Comparison of ENCODE assay signal across 8 cellular contexts in genomic region chr3:43287514-43287913, GRCh38. TPM values are rescaled to one million over a fixed set of nuclear protein-coding genes. Genes with fewer than 3 reads are reported as not detected.
A peak's percentile ranks its signal among the peaks of the same experiment; 100 is the strongest.
DNase-seq lines count a peak whose midpoint lies in the region; ATAC-seq, FAIRE-seq and TF ChIP-seq lines count a peak whose summit lies in the region.

No MANE protein-coding gene starts in this region.

- TF ChIP-seq CTCF in AG04450 (IDR thresholded peaks at IDR 0.05; ENCODE audit: low read depth, low read length) (no peak), bronchial epithelial cell (IDR thresholded peaks at IDR 0.05; ENCODE audit: insufficient read depth, low read length, severe bottlenecking) (no peak)

- H3K27me3 ChIP-seq in AG04450 (ENCODE audit: control insufficient read depth, insufficient read depth, low read length) (no peaks in the 10 kb centered on the region), HUES48 (ENCODE audit: control insufficient read depth, insufficient read depth, low read length) (peaks cover 5% of the 10 kb centered on the region; the same call in 1 of the 2 replicates), bronchial epithelial cell (ENCODE audit: control insufficient read depth, insufficient read depth, low read length) (no peaks in the 10 kb centered on the region), mucosa of rectum (ENCODE audit: control insufficient read depth in 2 of 2, insufficient read depth in 2 of 2, low read length in 2 of 2) (no peaks in the 10 kb centered on the region)

- H3K9me3 ChIP-seq in AG04450 (ENCODE audit: control insufficient read depth, insufficient read depth, low read length) (no peaks in the 10 kb centered on the region), HUES48 (ENCODE audit: control insufficient read depth, insufficient read depth, low read length) (no peaks in the 10 kb centered on the region), mucosa of rectum (ENCODE audit: control insufficient read depth in 2 of 2, low read length in 2 of 2) (no peaks in the 10 kb centered on the region)

- no peak overlapping the region for H3K27ac ChIP-seq in AG04450 (ENCODE audit: low read depth, low read length)
- H3K27ac ChIP-seq in HUES48 (ENCODE audit: low read depth, low read length) = no peak overlapping the region
- peak overlapping the region; percentile 82 to 84 for H3K27ac ChIP-seq in mucosa of rectum (ENCODE audit: low read depth in 2 of 2, low read length in 2 of 2)

- no peak for DNase-seq in AG04450 (ENCODE audit: low read depth, low spot score)
- DNase-seq in bronchial epithelial cell (ENCODE audit: low read depth) = peak; percentile 22
- DNase-seq in NCI-H2081 (lab: John Stamatoyannopoulos, UW) = no peak
- no peak for DNase-seq in COLO829 (ENCODE audit: low spot score)
- DNase-seq in NCI-H526 treated with DMSO at 0.1 percent for 48 hours (lab: John Stamatoyannopoulos, UW) = no peak

- H3K36me3 ChIP-seq in HUES48 (ENCODE audit: control insufficient read depth, insufficient read depth, low read length) (0 out of 2 replicates have a peak, but pooled peaks cover 6% of the 10 kb centered on the region), bronchial epithelial cell (ENCODE audit: control insufficient read depth, insufficient read depth, low read length) (no peaks in the 10 kb centered on the region), mucosa of rectum (ENCODE audit: control insufficient read depth in 2 of 2, insufficient read depth in 2 of 2, low read length in 2 of 2) (peaks cover 0 to 4% of the 10 kb centered on the region in 2 donors)

- H3K9ac ChIP-seq in HUES48 (ENCODE audit: low read depth, low read length) = peak overlapping the region; percentile 34; the same call in 1 of the 2 replicates
- H3K9ac ChIP-seq in mucosa of rectum (ENCODE audit: low read depth in 1 of 2, low read length in 2 of 2) = peak overlapping the region; percentile 76 to 89

- no peak for FAIRE-seq in bronchial epithelial cell (lab: Jason Lieb, UNC)

- H3K4me3 ChIP-seq in AG04450 (ENCODE audit: low read depth, low read length) (peak overlapping the region; percentile 76), HUES48 (ENCODE audit: low read depth, low read length) (peak overlapping the region; percentile 85), bronchial epithelial cell (ENCODE audit: low read depth, low read length) (peak overlapping the region; percentile 47), mucosa of rectum (ENCODE audit: low read length in 2 of 2) (peak overlapping the region; percentile 85 to 91)

- CTCF ChIA-PET in AG04450 (lab: Charles Lee) = no interaction called here

- POLR2A ChIA-PET in AG04450 (lab: Yijun Ruan, JAX) = interaction anchor here (1.6 kb wide), 1 partner anchor 125 kb away, joined by 9 read pairs; no protein-coding TSS in a partner anchor

- no peak for ATAC-seq in GM19035 (IDR thresholded peaks at IDR 0.05; ENCODE audit: unreplicated experiment)

- H3K4me1 ChIP-seq in HUES48 (ENCODE audit: control insufficient read depth, insufficient read depth, low read length) (peaks cover 26% of the 10 kb centered on the region), mucosa of rectum (ENCODE audit: control insufficient read depth in 2 of 2, insufficient read depth in 2 of 2, low read length in 2 of 2) (peaks cover 17 to 35% of the 10 kb centered on the region in 2 donors)

RNA-seq across cellular contexts. Expression of gene SNRK, which starts 1.2 kb away (rescaled TPM):
- polyA plus RNA-seq in AG04450 (2011; rRNA removed) = 10.6 and 11.4 TPM in 2 replicates
- polyA minus RNA-seq in AG04450 (2011; rRNA and poly(A)+ RNA removed) = 32.4 and 33.8 TPM in 2 replicates
- 28.3 and 29.7 TPM in 2 replicates for total RNA-seq in bronchial epithelial cell

Comparison
In these comparisons a context has a peak if more than half of its experiments do, and no peak if none do; other contexts are left out.
1. H3K27ac ChIP-seq: peak in mucosa of rectum (2 of 2); none in AG04450 (single experiment) and HUES48 (single experiment).
2. Peak in every context shown above with its lines, with median percentiles within 50 percentile points of each other: H3K4me3 ChIP-seq.